In genomic region chr15:73433878-73434277, GRCh38 we compare ENCODE assay signal across 43 cellular contexts. TPM values are rescaled to one million over a fixed set of nuclear protein-coding genes. Genes with fewer than 3 reads are reported as not detected.
"Had no signal": no experiment of that assay in that cellular context is flagged by ENCODE, and none has a peak within 500 bp of the region (broad histone marks: within the 10 kb centered on the region; RNA-seq: fewer than 3 reads in every experiment).

No MANE protein-coding gene starts in this region.

- H3K36me3 Mint-ChIP-seq: activated naive CD4-positive, alpha-beta T cell treated with anti-CD3 and anti-CD28 coated beads, Interleukin-2, amount 10 ng/mL, durations not matched to agents 7 days and 5 days; activated naive CD4-positive, alpha-beta T cell treated with anti-CD3 and anti-CD28 coated beads, Interleukin-2, amount 50 U/mL, for 72 hours; activated naive CD8-positive, alpha-beta T cell; activated naive CD8-positive, alpha-beta T cell treated with anti-CD3 and anti-CD28 coated beads for 36 hours; activated naive CD8-positive, alpha-beta T cell treated with anti-CD3 and anti-CD28 coated beads, Interleukin-2, amount 10 ng/mL, durations not matched to agents 7 days and 5 days; brain had no signal

- H3K4me3 ChIP-seq: adrenal gland, ascending aorta, body of pancreas, breast epithelium, cardiac muscle cell had no signal

- H3K9me3 Mint-ChIP-seq: activated naive CD4-positive, alpha-beta T cell treated with anti-CD3 and anti-CD28 coated beads for 36 hours; activated naive CD4-positive, alpha-beta T cell treated with anti-CD3 and anti-CD28 coated beads, Interleukin-2, amount 10 ng/mL, durations not matched to agents 7 days and 5 days; activated naive CD4-positive, alpha-beta T cell treated with anti-CD3 and anti-CD28 coated beads, Interleukin-2, amount 50 U/mL, for 24 hours; activated naive CD4-positive, alpha-beta T cell treated with anti-CD3 and anti-CD28 coated beads, Interleukin-2, amount 50 U/mL, for 72 hours; activated naive CD8-positive, alpha-beta T cell treated with anti-CD3 and anti-CD28 coated beads for 36 hours; activated naive CD8-positive, alpha-beta T cell treated with anti-CD3 and anti-CD28 coated beads, Interleukin-2, amount 10 ng/mL, durations not matched to agents 7 days and 5 days; activated naive CD8-positive, alpha-beta T cell treated with anti-CD3 and anti-CD28 coated beads, Interleukin-2, amount 50 U/mL, for 24 hours; activated T-cell treated with anti-CD3 and anti-CD28 coated beads, Interleukin-2, amount 50 U/mL, for 24 hours; activated T-cell treated with anti-CD3 and anti-CD28 coated beads, Interleukin-2, amount 50 U/mL, for 4 hours; activated T-cell treated with anti-CD3 and anti-CD28 coated beads, Interleukin-2, amount 50 U/mL, for 72 hours; activated T-helper 1 cell treated with anti-CD3 and anti-CD28 coated beads, Interleukin-12 subunit alpha, Interleukin-12 subunit beta, Interleukin-2, Interleukin-4 antibody, amounts not matched to agents 30 ng/mL and 10 ng/mL and 1 ng/mL, durations not matched to agents 14 hours and 24 hours and 36 hours; activated T-helper 17 cell treated with anti-CD3 and anti-CD28 coated beads, Interleukin-2, amount 50 U/mL, for 72 hours; activated T-helper 2 cell treated with anti-CD3 and anti-CD28 coated beads, Interferon-gamma antibody, Interleukin-2, Interleukin-4, amounts not matched to agents 10 μg/mL and 5 μg/mL and 100 μg/mL, durations not matched to agents 14 hours and 24 hours and 36 hours; central memory CD8-positive, alpha-beta T cell had no signal

- H3K27ac Mint-ChIP-seq: activated naive CD4-positive, alpha-beta T cell treated with anti-CD3 and anti-CD28 coated beads for 36 hours; activated naive CD4-positive, alpha-beta T cell treated with anti-CD3 and anti-CD28 coated beads, Interleukin-2, amount 10 ng/mL, durations not matched to agents 7 days and 5 days; activated naive CD4-positive, alpha-beta T cell treated with anti-CD3 and anti-CD28 coated beads, Interleukin-2, amount 50 U/mL, for 24 hours; activated naive CD4-positive, alpha-beta T cell treated with anti-CD3 and anti-CD28 coated beads, Interleukin-2, amount 50 U/mL, for 72 hours; activated naive CD8-positive, alpha-beta T cell; activated naive CD8-positive, alpha-beta T cell treated with anti-CD3 and anti-CD28 coated beads for 36 hours; activated naive CD8-positive, alpha-beta T cell treated with anti-CD3 and anti-CD28 coated beads, Interleukin-2, amount 10 ng/mL, durations not matched to agents 7 days and 5 days; activated naive CD8-positive, alpha-beta T cell treated with anti-CD3 and anti-CD28 coated beads, Interleukin-2, amount 50 U/mL, for 24 hours; activated T-cell treated with anti-CD3 and anti-CD28 coated beads, Interleukin-2, amount 50 U/mL, for 24 hours; activated T-cell treated with anti-CD3 and anti-CD28 coated beads, Interleukin-2, amount 50 U/mL, for 72 hours; activated T-helper 1 cell treated with anti-CD3 and anti-CD28 coated beads, Interleukin-12 subunit alpha, Interleukin-12 subunit beta, Interleukin-2, Interleukin-4 antibody, amounts not matched to agents 30 ng/mL and 10 ng/mL and 1 ng/mL, durations not matched to agents 14 hours and 24 hours and 36 hours; activated T-helper 17 cell treated with anti-CD3 and anti-CD28 coated beads, Interleukin-2, amount 50 U/mL, for 72 hours; activated T-helper 2 cell treated with anti-CD3 and anti-CD28 coated beads, Interferon-gamma antibody, Interleukin-2, Interleukin-4, amounts not matched to agents 10 μg/mL and 5 μg/mL and 100 μg/mL, durations not matched to agents 14 hours and 24 hours and 36 hours; brain had no signal

- ATAC-seq: activated naive CD4-positive, alpha-beta T cell treated with anti-CD3 and anti-CD28 coated beads, Interleukin-2, amount 50 U/mL, for 72 hours; activated naive CD8-positive, alpha-beta T cell treated with anti-CD3 and anti-CD28 coated beads, Interleukin-2, amount 50 U/mL, for 24 hours; activated T-cell treated with anti-CD3 and anti-CD28 coated beads, Interleukin-2, amount 50 U/mL, for 4 hours; activated T-cell treated with anti-CD3 and anti-CD28 coated beads, Interleukin-2, amount 50 U/mL, for 72 hours; activated T-helper 17 cell treated with anti-CD3 and anti-CD28 coated beads, Interleukin-2, amount 50 U/mL, for 72 hours; body of pancreas had no signal

- DNase-seq: activated effector memory CD4-positive, alpha-beta T cell treated with anti-CD3 and anti-CD28 coated beads, Interleukin-2, amount 50 U/mL, for 16 hours; activated effector memory CD4-positive, alpha-beta T cell treated with Interleukin-2 at 50 U/mL for 16 hours; activated gamma-delta T cell; activated gamma-delta T cell treated with Interleukin-2 at 50 U/mL for 16 hours; activated naive CD4-positive, alpha-beta T cell; activated naive CD4-positive, alpha-beta T cell treated with anti-CD3 and anti-CD28 coated beads for 36 hours; activated naive CD4-positive, alpha-beta T cell treated with anti-CD3 and anti-CD28 coated beads, Interleukin-2, amount 10 ng/mL, durations not matched to agents 7 days and 5 days; activated naive CD4-positive, alpha-beta T cell treated with anti-CD3 and anti-CD28 coated beads, Interleukin-2, amount 50 U/mL, for 16 hours; activated naive CD4-positive, alpha-beta T cell treated with Interleukin-2 at 50 U/mL for 16 hours; activated naive CD8-positive, alpha-beta T cell treated with anti-CD3 and anti-CD28 coated beads for 36 hours; activated naive CD8-positive, alpha-beta T cell treated with anti-CD3 and anti-CD28 coated beads, Interleukin-2, amount 10 ng/mL, durations not matched to agents 7 days and 5 days; activated naive CD8-positive, alpha-beta T cell treated with anti-CD3 and anti-CD28 coated beads, Interleukin-2, amount 50 U/mL, for 24 hours; activated T-cell treated with anti-CD3 and anti-CD28 coated beads for 4 hours; activated T-cell treated with anti-CD3 and anti-CD28 coated beads, Interleukin-2, amount 50 U/mL, for 1 hour; activated T-cell treated with anti-CD3 and anti-CD28 coated beads, Interleukin-2, amount 50 U/mL, for 24 hours; activated T-cell treated with anti-CD3 and anti-CD28 coated beads, Interleukin-2, amount 50 U/mL, for 4 hours; activated T-cell treated with anti-CD3 and anti-CD28 coated beads, Interleukin-2, amount 50 U/mL, for 48 hours; activated T-cell treated with anti-CD3 and anti-CD28 coated beads, Interleukin-2, amount 50 U/mL, for 72 hours; adrenal gland; amniotic stem cell; amygdala; anterior cingulate cortex; aorta; body of pancreas; brain microvascular endothelial cell; caudate nucleus; central memory CD4-positive, alpha-beta T cell; cerebellar nuclear complex had no signal

- H3K4me3 Mint-ChIP-seq: activated naive CD4-positive, alpha-beta T cell treated with anti-CD3 and anti-CD28 coated beads for 36 hours; activated naive CD4-positive, alpha-beta T cell treated with anti-CD3 and anti-CD28 coated beads, Interleukin-2, amount 10 ng/mL, durations not matched to agents 7 days and 5 days; activated naive CD4-positive, alpha-beta T cell treated with anti-CD3 and anti-CD28 coated beads, Interleukin-2, amount 50 U/mL, for 24 hours; activated naive CD8-positive, alpha-beta T cell; activated naive CD8-positive, alpha-beta T cell treated with anti-CD3 and anti-CD28 coated beads for 36 hours; activated naive CD8-positive, alpha-beta T cell treated with anti-CD3 and anti-CD28 coated beads, Interleukin-2, amount 10 ng/mL, durations not matched to agents 7 days and 5 days; activated naive CD8-positive, alpha-beta T cell treated with anti-CD3 and anti-CD28 coated beads, Interleukin-2, amount 50 U/mL, for 24 hours; activated T-cell treated with anti-CD3 and anti-CD28 coated beads, Interleukin-2, amount 50 U/mL, for 24 hours; activated T-cell treated with anti-CD3 and anti-CD28 coated beads, Interleukin-2, amount 50 U/mL, for 4 hours; activated T-cell treated with anti-CD3 and anti-CD28 coated beads, Interleukin-2, amount 50 U/mL, for 72 hours; activated T-helper 1 cell treated with anti-CD3 and anti-CD28 coated beads, Interleukin-12 subunit alpha, Interleukin-12 subunit beta, Interleukin-2, Interleukin-4 antibody, amounts not matched to agents 30 ng/mL and 10 ng/mL and 1 ng/mL, durations not matched to agents 14 hours and 24 hours and 36 hours; activated T-helper 17 cell treated with anti-CD3 and anti-CD28 coated beads, Interleukin-2, amount 50 U/mL, for 72 hours; brain; central memory CD8-positive, alpha-beta T cell had no signal

- H3K4me1 Mint-ChIP-seq: activated naive CD4-positive, alpha-beta T cell treated with anti-CD3 and anti-CD28 coated beads, Interleukin-2, amount 10 ng/mL, durations not matched to agents 7 days and 5 days; activated naive CD4-positive, alpha-beta T cell treated with anti-CD3 and anti-CD28 coated beads, Interleukin-2, amount 50 U/mL, for 24 hours; activated naive CD8-positive, alpha-beta T cell treated with anti-CD3 and anti-CD28 coated beads, Interleukin-2, amount 50 U/mL, for 24 hours; activated T-helper 17 cell treated with anti-CD3 and anti-CD28 coated beads, Interleukin-2, amount 50 U/mL, for 72 hours; brain; central memory CD8-positive, alpha-beta T cell had no signal

RNA-seq across cellular contexts. Expression of gene REC114, which starts 9.1 kb away (rescaled TPM):
- total RNA-seq: activated naive CD4-positive, alpha-beta T cell treated with anti-CD3 and anti-CD28 coated beads for 36 hours; activated naive CD4-positive, alpha-beta T cell treated with anti-CD3 and anti-CD28 coated beads, Interleukin-2, amount 50 U/mL, for 72 hours; activated naive CD8-positive, alpha-beta T cell treated with anti-CD3 and anti-CD28 coated beads for 36 hours; activated naive CD8-positive, alpha-beta T cell treated with anti-CD3 and anti-CD28 coated beads, Interleukin-2, amount 10 ng/mL, durations not matched to agents 7 days and 5 days; activated T-cell treated with anti-CD3 and anti-CD28 coated beads, Interleukin-2, amount 50 U/mL, for 4 hours; activated T-cell treated with anti-CD3 and anti-CD28 coated beads, Interleukin-2, amount 50 U/mL, for 72 hours; activated T-helper 1 cell treated with anti-CD3 and anti-CD28 coated beads, Interleukin-12 subunit alpha, Interleukin-12 subunit beta, Interleukin-2, Interleukin-4 antibody, amounts not matched to agents 30 ng/mL and 10 ng/mL and 1 ng/mL, durations not matched to agents 14 hours and 24 hours and 36 hours; activated T-helper 17 cell treated with anti-CD3 and anti-CD28 coated beads, Interleukin-2, amount 50 U/mL, for 72 hours; activated T-helper 2 cell treated with anti-CD3 and anti-CD28 coated beads, Interferon-gamma antibody, Interleukin-2, Interleukin-4, amounts not matched to agents 10 μg/mL and 5 μg/mL and 100 μg/mL, durations not matched to agents 14 hours and 24 hours and 36 hours; adrenal gland; aorta; ascending aorta; astrocyte; body of pancreas; breast epithelium; bronchial epithelial cell; cardiac septum; cerebellum had no signal
